ENCODE assay signal across 24 cellular contexts in the genomic region with DNA sequence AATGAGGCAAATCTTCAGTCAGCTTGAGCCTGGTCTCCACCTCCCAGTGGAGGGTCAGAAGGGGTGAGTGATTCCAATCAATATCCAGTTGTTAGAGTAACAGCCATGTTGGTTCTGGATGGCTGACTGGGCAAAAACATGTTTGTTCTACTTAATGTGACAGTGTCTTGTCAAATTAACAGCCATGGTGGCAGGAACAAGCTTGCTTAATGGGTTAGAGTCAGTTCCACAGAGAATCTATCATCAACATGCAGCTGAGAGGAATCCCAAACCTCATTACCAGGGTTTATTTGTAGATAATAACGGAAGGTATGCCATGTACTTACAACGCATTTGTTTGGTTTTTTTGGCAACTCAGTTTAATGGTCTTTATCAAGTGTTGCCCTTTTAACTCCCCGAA.
"Had no signal": no experiment of that assay in that cellular context is flagged by ENCODE, and none has a peak within 500 bp of the region (broad histone marks: within the 10 kb centered on the region; RNA-seq: fewer than 3 reads in every experiment).

No MANE protein-coding gene starts in this region.

- H3K27me3 ChIP-seq: body of pancreas, cardiac muscle cell, heart right ventricle, upper lobe of right lung had no signal

- H3K4me3 ChIP-seq: body of pancreas, cardiac muscle cell, heart right ventricle, lower lobe of right lung, mucosa of descending colon, thoracic aorta, upper lobe of right lung had no signal

- H3K27ac Mint-ChIP-seq: activated CD4-positive, alpha-beta T cell treated with anti-CD3 and anti-CD28 coated beads, Interleukin-2, amount 10 ng/mL, durations not matched to agents 7 days and 5 days; activated CD8-positive, alpha-beta T cell treated with anti-CD3 and anti-CD28 coated beads, Interleukin-2, amount 10 ng/mL, durations not matched to agents 7 days and 5 days; activated naive CD4-positive, alpha-beta T cell treated with anti-CD3 and anti-CD28 coated beads, Interleukin-2, amount 50 U/mL, for 24 hours; activated T-helper 1 cell treated with anti-CD3 and anti-CD28 coated beads, Interleukin-12 subunit alpha, Interleukin-12 subunit beta, Interleukin-2, Interleukin-4 antibody, amounts not matched to agents 30 ng/mL and 10 ng/mL and 1 ng/mL, durations not matched to agents 14 hours and 24 hours and 36 hours; T-helper 2 cell treated with Interferon-gamma antibody and Interleukin-4, amounts not matched to agents 5 μg/mL and 100 μg/mL, for 36 hours had no signal

- H3K36me3 ChIP-seq: cardiac muscle cell, heart right ventricle, lower lobe of right lung, thoracic aorta, upper lobe of right lung had no signal

- H3K4me3 Mint-ChIP-seq: activated CD4-positive, alpha-beta T cell treated with anti-CD3 and anti-CD28 coated beads, Interleukin-2, amount 10 ng/mL, durations not matched to agents 7 days and 5 days; activated CD8-positive, alpha-beta T cell treated with anti-CD3 and anti-CD28 coated beads, Interleukin-2, amount 10 ng/mL, durations not matched to agents 7 days and 5 days; activated naive CD4-positive, alpha-beta T cell treated with anti-CD3 and anti-CD28 coated beads, Interleukin-2, amount 50 U/mL, for 24 hours; activated T-helper 1 cell treated with anti-CD3 and anti-CD28 coated beads, Interleukin-12 subunit alpha, Interleukin-12 subunit beta, Interleukin-2, Interleukin-4 antibody, amounts not matched to agents 30 ng/mL and 10 ng/mL and 1 ng/mL, durations not matched to agents 14 hours and 24 hours and 36 hours; T-helper 2 cell treated with Interferon-gamma antibody and Interleukin-4, amounts not matched to agents 5 μg/mL and 100 μg/mL, for 36 hours had no signal

- H3K4me1 ChIP-seq: body of pancreas, heart right ventricle, lower lobe of right lung, upper lobe of right lung had no signal

- H3K27ac ChIP-seq: body of pancreas, cardiac muscle cell, heart right ventricle, lower lobe of right lung, thoracic aorta, upper lobe of right lung, VCaP had no signal

- H3K36me3 Mint-ChIP-seq: activated naive CD4-positive, alpha-beta T cell treated with anti-CD3 and anti-CD28 coated beads, Interleukin-2, amount 50 U/mL, for 24 hours had no signal

- DNase-seq: activated CD4-positive, alpha-beta T cell treated with anti-CD3 and anti-CD28 coated beads, Interleukin-2, amount 10 ng/mL, durations not matched to agents 7 days and 5 days; activated CD4-positive, CD25-positive, alpha-beta regulatory T cell treated with anti-CD3 and anti-CD28 coated beads, Interleukin-2, amount 50 U/mL, for 72 hours; activated CD8-positive, alpha-beta T cell treated with anti-CD3 and anti-CD28 coated beads, Interleukin-2, amount 10 ng/mL, durations not matched to agents 7 days and 5 days; activated gamma-delta T cell treated with Interleukin-2 at 50 U/mL for 16 hours; anterior cingulate cortex; body of pancreas; cortex of kidney; heart right ventricle; kidney; lower lobe of right lung; mesendoderm; mucosa of descending colon; nucleus accumbens; posterior cingulate gyrus; stimulated activated CD4-positive, alpha-beta T cell treated with anti-CD3 and anti-CD28 coated beads, Interleukin-4, amount 100 ng/mL, for 24 hours; stimulated activated naive CD4-positive, alpha-beta T cell treated with Interleukin-2 at 50 U/mL for 16 hours; upper lobe of right lung had no signal

- H3K4me1 Mint-ChIP-seq: activated CD4-positive, alpha-beta T cell treated with anti-CD3 and anti-CD28 coated beads, Interleukin-2, amount 10 ng/mL, durations not matched to agents 7 days and 5 days; activated naive CD4-positive, alpha-beta T cell treated with anti-CD3 and anti-CD28 coated beads, Interleukin-2, amount 50 U/mL, for 24 hours had no signal

- ATAC-seq: activated CD8-positive, alpha-beta T cell treated with anti-CD3 and anti-CD28 coated beads, Interleukin-2, amount 10 ng/mL, durations not matched to agents 7 days and 5 days; body of pancreas; heart right ventricle; left lobe of liver; lower lobe of right lung; mucosa of descending colon; upper lobe of right lung had no signal

- H3K9me3 ChIP-seq: body of pancreas, heart right ventricle, lower lobe of right lung, mucosa of descending colon, thoracic aorta, upper lobe of right lung had no signal

- H3K9me3 Mint-ChIP-seq: activated CD4-positive, alpha-beta T cell treated with anti-CD3 and anti-CD28 coated beads, Interleukin-2, amount 10 ng/mL, durations not matched to agents 7 days and 5 days; activated naive CD4-positive, alpha-beta T cell treated with anti-CD3 and anti-CD28 coated beads, Interleukin-2, amount 50 U/mL, for 24 hours; activated T-helper 1 cell treated with anti-CD3 and anti-CD28 coated beads, Interleukin-12 subunit alpha, Interleukin-12 subunit beta, Interleukin-2, Interleukin-4 antibody, amounts not matched to agents 30 ng/mL and 10 ng/mL and 1 ng/mL, durations not matched to agents 14 hours and 24 hours and 36 hours; T-helper 2 cell treated with Interferon-gamma antibody and Interleukin-4, amounts not matched to agents 5 μg/mL and 100 μg/mL, for 36 hours had no signal
